ENCODE assay signal across 8 cellular contexts in genomic region chr3:140863481-140864084, GRCh38.
DNase-seq lines count a peak whose midpoint lies in the region; ATAC-seq and TF ChIP-seq lines count a peak whose summit lies in the region.

No MANE protein-coding gene starts in this region.

- H3K4me3 ChIP-seq in epithelial cell of proximal tubule (ENCODE audit: low read depth, low read length) (no peak overlapping the region), vagina (no peak overlapping the region)

- H3K4me1 Mint-ChIP-seq in WTC11 (peaks cover 16% of the 10 kb centered on the region), naive B cell (peaks cover 0 to 4% (median 0%) of the 10 kb centered on the region in 3 donors)

- CTCF ChIA-PET in WTC11 (lab: Charles Lee), result interaction anchor here (0.8 to 1.0 kb wide), 2 partner anchors 59 to 111 kb away, joined by 4 read pairs; no protein-coding TSS in a partner anchor

- H3K4me1 ChIP-seq in vagina, result no peaks in the 10 kb centered on the region

- TF ChIP-seq CTCF in WTC11 (IDR thresholded peaks at IDR 0.05) (peak; percentile 49), epithelial cell of proximal tubule (conservative IDR thresholded peaks at IDR 0.05; ENCODE audit: low read depth, low read length) (peak; percentile 59), vagina (IDR thresholded peaks at IDR 0.05) (peak in 2 of 3 experiments; percentile 10 to 23)

- no peak overlapping the region for H3K4me3 Mint-ChIP-seq in WTC11
- peak overlapping the region in 1 of 8 donors; percentile 31 for H3K4me3 Mint-ChIP-seq in naive B cell

- intact Hi-C loops in vagina (cut with DNase I), result no loop called here

- H3K9me3 Mint-ChIP-seq in WTC11, result peaks cover 12% of the 10 kb centered on the region
- peaks cover 0 to 5% (median 0%) of the 10 kb centered on the region in 7 donors for H3K9me3 Mint-ChIP-seq in naive B cell

- DNase-seq in DMS 273 treated with DMSO at 0.1 percent for 48 hours (lab: John Stamatoyannopoulos, UW) (peak; percentile 10), HCEC 1CT (peak; percentile 35), NCI-H2107 treated with DMSO at 0.1 percent for 48 hours (lab: John Stamatoyannopoulos, UW; ENCODE audit: unreplicated experiment) (peak; percentile 47), WTC11 (ENCODE audit: low spot score) (peak; percentile 58), epithelial cell of proximal tubule (ENCODE audit: low read depth) (no peak), naive B cell (peak; percentile 49), vagina (ENCODE audit: extremely low spot score in 2 of 2) (no peak)

- H3K27me3 Mint-ChIP-seq in WTC11 (ENCODE audit: low read depth) (no peaks in the 10 kb centered on the region), naive B cell (peaks cover 6 to 36% (median 28%) of the 10 kb centered on the region in 3 donors)

- POLR2A ChIA-PET in WTC11 (lab: Charles Lee), result no interaction called here

- no peak overlapping the region for H3K27ac Mint-ChIP-seq in WTC11
- H3K27ac Mint-ChIP-seq in naive B cell, result peak overlapping the region in 2 of 6 donors; percentile 49 to 89

- H3K36me3 ChIP-seq in vagina, result no peaks in the 10 kb centered on the region

- H3K9me3 ChIP-seq in vagina, result no peaks in the 10 kb centered on the region

- H3K36me3 Mint-ChIP-seq in WTC11 (no peaks in the 10 kb centered on the region), naive B cell (no peaks in the 10 kb centered on the region)

- no peak for TF ChIP-seq POLR2A in vagina (IDR thresholded peaks at IDR 0.05)

- no peak overlapping the region for H3K27ac ChIP-seq in vagina

- H3K27me3 ChIP-seq in vagina, result no peaks in the 10 kb centered on the region

- peak; percentile 85 for ATAC-seq in WTC11
- no peak for ATAC-seq in naive B cell (ENCODE audit: low read depth in 2 of 2)
- no peak for ATAC-seq in HG03378 (IDR thresholded peaks at IDR 0.05; ENCODE audit: unreplicated experiment)

TF ChIP-seq in WTC11, 78 proteins besides CTCF, POLR2A, EP300 and RAD21:
- no peak for TF ChIP-seq MAX (CRISPR knock-in tag; IDR thresholded peaks at IDR 0.05)
- TF ChIP-seq ZMAT4 (CRISPR knock-in tag; IDR thresholded peaks at IDR 0.05), result no peak
- TF ChIP-seq FOXJ3 (CRISPR knock-in tag; IDR thresholded peaks at IDR 0.05; ENCODE audit: borderline replicate concordance), result no peak
- no peak for TF ChIP-seq SMAD3 (CRISPR knock-in tag; IDR thresholded peaks at IDR 0.05; ENCODE audit: borderline replicate concordance)
- TF ChIP-seq GABPB1 (CRISPR knock-in tag; IDR thresholded peaks at IDR 0.05), result no peak
- TF ChIP-seq, protein P1, sequence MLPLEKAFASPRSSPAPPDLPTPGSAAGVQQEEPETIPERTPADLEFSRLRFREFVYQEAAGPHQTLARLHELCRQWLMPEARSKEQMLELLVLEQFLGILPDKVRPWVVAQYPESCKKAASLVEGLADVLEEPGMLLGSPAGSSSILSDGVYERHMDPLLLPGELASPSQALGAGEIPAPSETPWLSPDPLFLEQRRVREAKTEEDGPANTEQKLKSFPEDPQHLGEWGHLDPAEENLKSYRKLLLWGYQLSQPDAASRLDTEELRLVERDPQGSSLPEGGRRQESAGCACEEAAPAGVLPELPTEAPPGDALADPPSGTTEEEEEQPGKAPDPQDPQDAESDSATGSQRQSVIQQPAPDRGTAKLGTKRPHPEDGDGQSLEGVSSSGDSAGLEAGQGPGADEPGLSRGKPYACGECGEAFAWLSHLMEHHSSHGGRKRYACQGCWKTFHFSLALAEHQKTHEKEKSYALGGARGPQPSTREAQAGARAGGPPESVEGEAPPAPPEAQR (CRISPR knock-in tag; IDR thresholded peaks at IDR 0.05), result no peak
- TF ChIP-seq NFYB (CRISPR knock-in tag; conservative IDR thresholded peaks at IDR 0.05; ENCODE audit: low read depth), result no peak
- TF ChIP-seq AFF4 (CRISPR knock-in tag; IDR thresholded peaks at IDR 0.05; ENCODE audit: borderline replicate concordance), result no peak
- no peak for TF ChIP-seq ZNF138 (CRISPR knock-in tag; conservative IDR thresholded peaks at IDR 0.05)
- no peak for TF ChIP-seq HMGA2 (CRISPR knock-in tag; IDR thresholded peaks at IDR 0.05)

Comparison
In these comparisons a context has a peak if more than half of its experiments do, and no peak if none do; other contexts are left out.
1. DNase-seq: peak in DMS 273 treated with DMSO at 0.1 percent for 48 hours (single experiment), HCEC 1CT (single experiment), NCI-H2107 treated with DMSO at 0.1 percent for 48 hours (single experiment), WTC11 (single experiment) and naive B cell (single experiment); none in epithelial cell of proximal tubule (single experiment) and vagina (0 of 2).
2. Peak in every context shown above with its lines, with median percentiles within 50 percentile points of each other: CTCF ChIP-seq.